10 cellular contexts compared by ENCODE assay signal in genomic region chr4:153705743-153706468, GRCh38. TPM values are rescaled to one million over a fixed set of nuclear protein-coding genes. Genes with fewer than 3 reads are reported as not detected.
DNase-seq lines count a peak whose midpoint lies in the region; ATAC-seq and TF ChIP-seq lines count a peak whose summit lies in the region.
"Had no signal": no experiment of that assay in that cellular context is flagged by ENCODE, and none has a peak within 500 bp of the region (broad histone marks: within the 10 kb centered on the region; RNA-seq: fewer than 3 reads in every experiment).

No MANE protein-coding gene starts in this region.

- no peaks in the 10 kb centered on the region for H3K27me3 ChIP-seq in CD4-positive, alpha-beta memory T cell (ENCODE audit: insufficient read depth, low read length)
- no peaks in the 10 kb centered on the region for H3K27me3 ChIP-seq in aorta (ENCODE audit: control insufficient read depth in 1 of 2, insufficient read depth in 2 of 2, low read length in 1 of 2)
- H3K27me3 ChIP-seq: SJCRH30 had no signal

- BruUV-seq in OCI-LY7 (replicated peaks; lab: Mats Ljungman, UMichigan) = no TSS peak

- H3K4me1 ChIP-seq in CD4-positive, alpha-beta memory T cell (ENCODE audit: insufficient read depth, low read length) = no peaks in the 10 kb centered on the region
- H3K4me1 ChIP-seq in OCI-LY7 (ENCODE audit: insufficient read depth, low read length, poor library complexity, severe bottlenecking) = peaks cover 11% of the 10 kb centered on the region
- H3K4me1 ChIP-seq in aorta (ENCODE audit: control insufficient read depth in 1 of 2, insufficient read depth in 2 of 2, low read length in 2 of 2) = no peaks in the 10 kb centered on the region
- H3K4me1 ChIP-seq: SJCRH30 had no signal

- no peak overlapping the region for H3K4me3 ChIP-seq in CD4-positive, alpha-beta memory T cell (ENCODE audit: low read length in 2 of 2)
- H3K4me3 ChIP-seq in OCI-LY7 (ENCODE audit: low read depth, low read length, poor library complexity, severe bottlenecking) (no peak overlapping the region), aorta (ENCODE audit: low read length in 2 of 2) (no peak overlapping the region)
- H3K4me3 ChIP-seq: SJCRH30 had no signal

- CTCF ChIA-PET in CD4-positive, alpha-beta memory T cell (lab: Charles Lee; ENCODE audit: partially characterized antibody) = no interaction called here
- CTCF ChIA-PET in OCI-LY7 (lab: Charles Lee; ENCODE audit: unreplicated experiment) = no interaction called here

- H4K20me1 ChIP-seq in OCI-LY7 (ENCODE audit: insufficient read depth, low read length) = no peaks in the 10 kb centered on the region

- H3K4me3 Mint-ChIP-seq in CD4-positive, alpha-beta memory T cell = peak overlapping the region in 7 of 8 donors; percentile 15 to 67 (median 56)
- H3K4me3 Mint-ChIP-seq in mesothelial cell of epicardium = no peak overlapping the region

- H2AFZ ChIP-seq in OCI-LY7 (ENCODE audit: low read length) = no peak overlapping the region

- TF ChIP-seq CTCF in OCI-LY7 (conservative IDR thresholded peaks at IDR 0.05; ENCODE audit: low read length) (no peak), mesothelial cell of epicardium (IDR thresholded peaks at IDR 0.05; ENCODE audit: unreplicated experiment) (no peak)

- 92 to 93% methylated on average over 2 of the region's 2 CpGs for WGBS in aorta, 2 donors

- H3K36me3 Mint-ChIP-seq in CD4-positive, alpha-beta memory T cell = no peaks in the 10 kb centered on the region
- no peaks in the 10 kb centered on the region for H3K36me3 Mint-ChIP-seq in mesothelial cell of epicardium

- peak overlapping the region in 6 of 7 donors; percentile 49 to 86 (median 71) for H3K27ac Mint-ChIP-seq in CD4-positive, alpha-beta memory T cell
- H3K27ac Mint-ChIP-seq in mesothelial cell of epicardium = no peak overlapping the region

- H3K9me3 Mint-ChIP-seq in CD4-positive, alpha-beta memory T cell = no peaks in the 10 kb centered on the region
- H3K9me3 Mint-ChIP-seq in mesothelial cell of epicardium = no peaks in the 10 kb centered on the region

- no peak overlapping the region for H3K27ac ChIP-seq in CD4-positive, alpha-beta memory T cell (ENCODE audit: low read depth, low read length)
- H3K27ac ChIP-seq in OCI-LY7 (ENCODE audit: low read depth, low read length, poor library complexity, severe bottlenecking) (peak overlapping the region; percentile 25), aorta (ENCODE audit: low read depth in 1 of 2, low read length in 2 of 2) (no peak overlapping the region)
- H3K27ac ChIP-seq: SJCRH30 had no signal

- H3K9me2 ChIP-seq in OCI-LY7 (ENCODE audit: insufficient read depth, low read length) = no peaks in the 10 kb centered on the region

- ATAC-seq in GM19438 (IDR thresholded peaks at IDR 0.05; ENCODE audit: low read depth, unreplicated experiment) = peak; percentile 68
- peak; percentile 69 for ATAC-seq in HG03095 (IDR thresholded peaks at IDR 0.05; ENCODE audit: unreplicated experiment)
- ATAC-seq in aorta (ENCODE audit: low FRiP score) = no peak

- no peaks in the 10 kb centered on the region for H3K36me3 ChIP-seq in CD4-positive, alpha-beta memory T cell (ENCODE audit: insufficient read depth, low read length)
- no peaks in the 10 kb centered on the region for H3K36me3 ChIP-seq in OCI-LY7 (ENCODE audit: insufficient read depth, low read length)
- H3K36me3 ChIP-seq in aorta (ENCODE audit: control insufficient read depth in 1 of 2, insufficient read depth in 2 of 2, low read length in 1 of 2) = no peaks in the 10 kb centered on the region
- H3K36me3 ChIP-seq: SJCRH30 had no signal

- POLR2A ChIA-PET in CD4-positive, alpha-beta memory T cell (lab: Charles Lee; ENCODE audit: partially characterized antibody) = no interaction called here
- POLR2A ChIA-PET in OCI-LY7 (lab: Charles Lee) = interaction anchor here (1.2 kb wide), 1 partner anchor 27 kb away, joined by 3 read pairs; no protein-coding TSS in a partner anchor

- no peaks in the 10 kb centered on the region for H3K79me2 ChIP-seq in OCI-LY7 (ENCODE audit: insufficient read depth, low read depth, low read length)

- DNase-seq in CD4-positive, alpha-beta memory T cell = no peak
- DNase-seq in OCI-LY7 (ENCODE audit: low spot score) (peak; percentile 60), mesothelial cell of epicardium (ENCODE audit: low spot score in 2 of 2, unreplicated experiment in 2 of 2) (no peak), aorta (no peak), NCI-H774 (lab: John Stamatoyannopoulos, UW) (no peak), hepatic stellate cell (ENCODE audit: low spot score) (no peak)
- DNase-seq: activated T-cell treated with anti-CD3 and anti-CD28 coated beads for 4 hours, SJCRH30 had no signal

- H3K4me1 Mint-ChIP-seq in CD4-positive, alpha-beta memory T cell = peaks cover 3 to 12% (median 11%) of the 10 kb centered on the region in 4 donors
- no peaks in the 10 kb centered on the region for H3K4me1 Mint-ChIP-seq in mesothelial cell of epicardium

- no peaks in the 10 kb centered on the region for H3K9me3 ChIP-seq in CD4-positive, alpha-beta memory T cell (ENCODE audit: control insufficient read depth in 1 of 2, low read length in 2 of 2)
- H3K9me3 ChIP-seq in OCI-LY7 (ENCODE audit: low read length) = no peaks in the 10 kb centered on the region
- no peaks in the 10 kb centered on the region for H3K9me3 ChIP-seq in aorta (ENCODE audit: control insufficient read depth, low read length)
- H3K9me3 ChIP-seq: SJCRH30 had no signal

- intact Hi-C loops in CD4-positive, alpha-beta memory T cell (cut with micrococcal nuclease) = no loop called here
- intact Hi-C loops in OCI-LY7 (cut with micrococcal nuclease; ENCODE audit: unreplicated experiment) = no loop called here
- intact Hi-C loops in aorta (cut with DNase I) = no loop called here

- peak overlapping the region; percentile 28; the same call in 1 of the 2 replicates for H3K4me2 ChIP-seq in OCI-LY7 (ENCODE audit: low read length)

- H3K27me3 Mint-ChIP-seq in CD4-positive, alpha-beta memory T cell = peaks cover 0 to 5% of the 10 kb centered on the region in 2 donors
- peaks cover 40% of the 10 kb centered on the region for H3K27me3 Mint-ChIP-seq in mesothelial cell of epicardium (ENCODE audit: low read depth)

RNA-seq across cellular contexts. Expression of gene TLR2, which starts 21.8 kb away (rescaled TPM):
- 1 to 10 TPM; 3.5 to 3.9 TPM for total RNA-seq in CD4-positive, alpha-beta memory T cell
- polyA plus RNA-seq in CD4-positive, alpha-beta memory T cell = 1 to 10 TPM; 1.3 to 3.0 TPM
- 0.28 and 1.5 TPM in 2 replicates for total RNA-seq in OCI-LY7 (2014; rRNA removed; shearing (Covaris generic))
- total RNA-seq in OCI-LY7 (2022) = not detected in 2 replicates
- 2.4 to 3.0 TPM (median 2.9 TPM) in 3 replicates for total RNA-seq in mesothelial cell of epicardium
- 10 to 100 TPM; 49.9 to 55.7 TPM for total RNA-seq in aorta
- polyA plus RNA-seq in aorta = 10 to 100 TPM in 1 of 2 donors, 1 to 10 TPM in 1; 6.1 to 12.8 TPM
- total RNA-seq: SJCRH30 had no signal

RNA-seq across cellular contexts. Expression of gene RNF175, which starts 53.9 kb away (rescaled TPM):
- under 1 TPM; 0.67 TPM for total RNA-seq in CD4-positive, alpha-beta memory T cell
- under 1 TPM; 0.24 to 0.59 TPM for polyA plus RNA-seq in CD4-positive, alpha-beta memory T cell
- total RNA-seq in OCI-LY7 (2014; rRNA removed; shearing (Covaris generic)) = not detected in 2 replicates
- 0.25 and 0.33 TPM in 2 replicates for total RNA-seq in OCI-LY7 (2022)
- 2.3 to 4.3 TPM (median 2.5 TPM) in 3 replicates for total RNA-seq in mesothelial cell of epicardium
- 1 to 10 TPM in 1 of 2 donors, not detected in 1; 1.0 TPM for total RNA-seq in aorta
- polyA plus RNA-seq in aorta = under 1 TPM in 1 of 2 donors, not detected in 1; 0.33 TPM
- total RNA-seq: SJCRH30 had no signal

Comparison
In these comparisons a context has a peak if more than half of its experiments do, and no peak if none do; other contexts are left out.
1. RNA of gene TLR2, which starts 21.8 kb away (total RNA-seq): 49.9 to 55.7 TPM in aorta; 3.5 to 3.9 TPM in CD4-positive, alpha-beta memory T cell, 2.4 to 3.0 TPM in mesothelial cell of epicardium and 0.28 to 1.5 TPM in OCI-LY7; every median in the first group is over 10 times any median in the second.